ENCODE assay signal across 2 cellular contexts in genomic region chr1:66242646-66243547, GRCh38.
TF ChIP-seq lines count a peak whose summit lies in the region.

No MANE protein-coding gene starts in this region.

TF ChIP-seq in IMR-90, 13 proteins besides CTCF, POLR2A, EP300 and RAD21 (continued from another document):
- TF ChIP-seq, protein P1, sequence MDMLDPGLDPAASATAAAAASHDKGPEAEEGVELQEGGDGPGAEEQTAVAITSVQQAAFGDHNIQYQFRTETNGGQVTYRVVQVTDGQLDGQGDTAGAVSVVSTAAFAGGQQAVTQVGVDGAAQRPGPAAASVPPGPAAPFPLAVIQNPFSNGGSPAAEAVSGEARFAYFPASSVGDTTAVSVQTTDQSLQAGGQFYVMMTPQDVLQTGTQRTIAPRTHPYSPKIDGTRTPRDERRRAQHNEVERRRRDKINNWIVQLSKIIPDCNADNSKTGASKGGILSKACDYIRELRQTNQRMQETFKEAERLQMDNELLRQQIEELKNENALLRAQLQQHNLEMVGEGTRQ (IDR thresholded peaks at IDR 0.05; ENCODE audit: low read depth, low read length): 0 out of 2 replicates have a peak, but pooled peaks have one; percentile 4
- TF ChIP-seq MAFK (IDR thresholded peaks at IDR 0.05; ENCODE audit: low read depth, low read length): no peak
- TF ChIP-seq BHLHE40 (IDR thresholded peaks at IDR 0.05; ENCODE audit: low read depth, low read length): peak; percentile 39; the same call in 1 of the 2 replicates
- TF ChIP-seq RCOR1 (IDR thresholded peaks at IDR 0.05; ENCODE audit: insufficient replicate concordance, low read length): no peak

TF ChIP-seq in endothelial cell of umbilical vein, 7 proteins besides CTCF, POLR2A, EP300 and RAD21 (continued from another document):
- TF ChIP-seq, protein P2, sequence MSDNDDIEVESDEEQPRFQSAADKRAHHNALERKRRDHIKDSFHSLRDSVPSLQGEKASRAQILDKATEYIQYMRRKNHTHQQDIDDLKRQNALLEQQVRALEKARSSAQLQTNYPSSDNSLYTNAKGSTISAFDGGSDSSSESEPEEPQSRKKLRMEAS (IDR thresholded peaks at IDR 0.05; ENCODE audit: insufficient read depth, insufficient read length): peak; percentile 45
- no peak for TF ChIP-seq POLR2AphosphoS5 (IDR thresholded peaks at IDR 0.05; ENCODE audit: insufficient read depth, low read depth, low read length)
- TF ChIP-seq JUN (IDR thresholded peaks at IDR 0.05; ENCODE audit: borderline replicate concordance, insufficient read depth, insufficient read length, low read depth): no peak
- no peak for TF ChIP-seq EZH2 (IDR thresholded peaks at IDR 0.05; ENCODE audit: borderline replicate concordance, low read depth, low read length, severe bottlenecking)
- peak; percentile 44 for TF ChIP-seq GATA2 (IDR thresholded peaks at IDR 0.05; ENCODE audit: insufficient read depth, insufficient read length, low read depth, low read length)
- no peak for TF ChIP-seq MYC (IDR thresholded peaks at IDR 0.05; ENCODE audit: low read depth, low read length)
